Comparison of ENCODE assay signal across 27 cellular contexts in the genomic region with DNA sequence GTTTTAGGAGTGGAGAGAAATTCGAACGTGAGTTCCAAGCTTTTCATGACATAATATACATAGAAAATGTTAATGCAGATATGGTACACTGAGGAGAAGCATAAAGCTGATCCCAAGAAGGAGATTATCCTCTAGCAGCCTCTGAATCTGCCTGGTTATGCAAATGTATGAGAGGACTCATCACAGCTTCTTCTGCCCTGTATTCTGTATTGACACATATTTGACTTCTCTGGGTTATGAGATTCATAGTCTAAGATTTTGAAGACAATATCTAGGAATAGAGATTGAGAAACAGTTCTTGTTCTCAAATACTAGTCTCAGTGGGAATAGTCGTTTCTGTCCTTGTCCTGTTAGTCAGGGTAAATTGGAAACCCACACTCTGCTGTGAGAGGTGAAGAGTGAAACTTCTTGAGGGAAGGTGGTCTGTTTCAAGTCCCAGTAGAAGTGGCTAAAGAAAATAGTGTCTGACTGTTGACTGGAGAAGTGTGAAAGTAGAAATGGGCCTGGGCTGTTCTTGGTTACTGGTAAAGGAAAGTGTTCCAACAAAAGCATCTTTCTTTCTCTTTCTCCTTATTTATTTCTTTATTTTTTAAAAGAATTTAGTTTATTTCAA.
"Had no signal": no experiment of that assay in that cellular context is flagged by ENCODE, and none has a peak within 500 bp of the region (broad histone marks: within the 10 kb centered on the region; RNA-seq: fewer than 3 reads in every experiment).

No MANE protein-coding gene starts in this region.

- DNase-seq: activated CD4-positive, alpha-beta T cell treated with anti-CD3 and anti-CD28 coated beads for 1 hour; activated CD4-positive, alpha-beta T cell treated with anti-CD3 and anti-CD28 coated beads, Interleukin-2, amount 10 ng/mL, durations not matched to agents 24 days and 14 days; activated CD4-positive, alpha-beta T cell treated with anti-CD3 and anti-CD28 coated beads, Interleukin-2, amount 50 U/mL, for 48 hours; activated CD4-positive, CD25-positive, alpha-beta regulatory T cell; activated CD8-positive, alpha-beta T cell treated with anti-CD3 and anti-CD28 coated beads, Interleukin-2, amount 10 ng/mL, durations not matched to agents 7 days and 5 days; activated gamma-delta T cell; activated naive CD4-positive, alpha-beta T cell treated with anti-CD3 and anti-CD28 coated beads for 36 hours; activated T-cell treated with anti-CD3 and anti-CD28 coated beads for 4 hours; activated T-cell treated with anti-CD3 and anti-CD28 coated beads, Interleukin-2, amount 50 U/mL, for 48 hours; body of pancreas; KG1; MM.1S; MV-4-11; NCI-H1092; NCI-H146; NCI-H187; NCI-H2029 treated with DMSO at 0.1 percent for 48 hours; NCI-H2107; NCI-H2171; NCI-H510A; NCI-H748 treated with DMSO at 0.1 percent for 48 hours; PC-9; Right ventricle myocardium superior; T1000; WERI-Rb-1 had no signal

- H3K27me3 ChIP-seq: body of pancreas, breast epithelium had no signal

- H3K27ac ChIP-seq: body of pancreas, breast epithelium, PC-9, WERI-Rb-1 had no signal

- H3K4me2 ChIP-seq: PC-9 had no signal

- H3K36me3 ChIP-seq: breast epithelium, WERI-Rb-1 had no signal

- ATAC-seq: activated CD8-positive, alpha-beta T cell treated with anti-CD3 and anti-CD28 coated beads, Interleukin-2, amount 10 ng/mL, durations not matched to agents 7 days and 5 days; body of pancreas had no signal

- H3K9me3 ChIP-seq: body of pancreas had no signal

- H3K4me3 ChIP-seq: body of pancreas, breast epithelium, PC-9 had no signal

- H3K4me1 Mint-ChIP-seq: activated CD4-positive, alpha-beta T cell treated with anti-CD3 and anti-CD28 coated beads, Interleukin-2, amount 10 ng/mL, durations not matched to agents 24 days and 14 days had no signal

- H3K4me1 ChIP-seq: body of pancreas, breast epithelium had no signal

- H2AFZ ChIP-seq: PC-9 had no signal

- H3K4me3 Mint-ChIP-seq: activated CD4-positive, alpha-beta T cell treated with anti-CD3 and anti-CD28 coated beads, Interleukin-2, amount 10 ng/mL, durations not matched to agents 24 days and 14 days; activated CD8-positive, alpha-beta T cell treated with anti-CD3 and anti-CD28 coated beads, Interleukin-2, amount 10 ng/mL, durations not matched to agents 7 days and 5 days; activated naive CD4-positive, alpha-beta T cell treated with anti-CD3 and anti-CD28 coated beads for 36 hours had no signal

- H3K27me3 Mint-ChIP-seq: activated CD4-positive, alpha-beta T cell treated with anti-CD3 and anti-CD28 coated beads, Interleukin-2, amount 10 ng/mL, durations not matched to agents 24 days and 14 days; activated naive CD8-positive, alpha-beta T cell had no signal

- H3K27ac Mint-ChIP-seq: activated CD4-positive, alpha-beta T cell treated with anti-CD3 and anti-CD28 coated beads, Interleukin-2, amount 10 ng/mL, durations not matched to agents 24 days and 14 days; activated CD8-positive, alpha-beta T cell treated with anti-CD3 and anti-CD28 coated beads, Interleukin-2, amount 10 ng/mL, durations not matched to agents 7 days and 5 days; activated naive CD4-positive, alpha-beta T cell treated with anti-CD3 and anti-CD28 coated beads for 36 hours had no signal
